ENCODE assay signal across 1 cellular context in the genomic region with DNA sequence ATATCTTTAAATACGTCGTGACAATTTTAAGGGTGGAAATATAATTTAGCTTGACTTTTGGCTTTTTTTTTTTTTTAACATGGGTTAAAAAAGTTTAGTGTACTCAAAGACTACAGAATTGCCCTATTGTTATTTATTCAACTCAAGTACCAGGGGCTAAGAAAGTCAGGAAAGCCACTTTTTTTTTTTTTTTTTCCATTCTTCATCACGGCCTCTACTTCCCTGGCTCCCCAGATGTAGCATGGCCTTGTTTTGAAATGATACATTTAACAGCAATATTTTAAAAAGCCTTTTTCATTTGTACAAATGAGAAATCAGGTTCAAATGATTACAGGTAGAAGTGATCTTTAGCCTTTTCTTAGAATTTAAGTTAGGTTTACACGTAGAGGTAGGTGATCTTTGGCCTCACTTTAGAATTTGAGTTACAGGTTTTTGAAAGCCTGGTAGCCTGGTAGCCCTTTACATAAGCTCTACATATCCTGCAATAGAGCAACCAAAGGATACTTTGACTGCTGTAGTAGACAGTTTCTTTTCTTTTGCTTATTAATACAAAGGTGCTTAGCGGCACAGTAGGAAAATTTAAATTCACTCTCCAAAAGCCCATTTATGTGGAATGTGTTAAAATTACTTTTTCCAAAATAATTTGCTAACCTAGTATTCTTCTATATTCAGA.
TF ChIP-seq lines count a peak whose summit lies in the region.

No MANE protein-coding gene starts in this region.

TF ChIP-seq in H1, 55 proteins besides CTCF, POLR2A, EP300 and RAD21:
- TF ChIP-seq, protein P1, sequence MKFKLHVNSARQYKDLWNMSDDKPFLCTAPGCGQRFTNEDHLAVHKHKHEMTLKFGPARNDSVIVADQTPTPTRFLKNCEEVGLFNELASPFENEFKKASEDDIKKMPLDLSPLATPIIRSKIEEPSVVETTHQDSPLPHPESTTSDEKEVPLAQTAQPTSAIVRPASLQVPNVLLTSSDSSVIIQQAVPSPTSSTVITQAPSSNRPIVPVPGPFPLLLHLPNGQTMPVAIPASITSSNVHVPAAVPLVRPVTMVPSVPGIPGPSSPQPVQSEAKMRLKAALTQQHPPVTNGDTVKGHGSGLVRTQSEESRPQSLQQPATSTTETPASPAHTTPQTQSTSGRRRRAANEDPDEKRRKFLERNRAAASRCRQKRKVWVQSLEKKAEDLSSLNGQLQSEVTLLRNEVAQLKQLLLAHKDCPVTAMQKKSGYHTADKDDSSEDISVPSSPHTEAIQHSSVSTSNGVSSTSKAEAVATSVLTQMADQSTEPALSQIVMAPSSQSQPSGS (IDR thresholded peaks at IDR 0.05; ENCODE audit: low read length) = no peak
- TF ChIP-seq SP1 (IDR thresholded peaks at IDR 0.05; ENCODE audit: low read depth, low read length) = no peak
- no peak for TF ChIP-seq GABPA (IDR thresholded peaks at IDR 0.05; ENCODE audit: borderline replicate concordance, insufficient read depth, low read length)
- no peak for TF ChIP-seq SRF (IDR thresholded peaks at IDR 0.05; ENCODE audit: low read depth, low read length)
- TF ChIP-seq YY1 (IDR thresholded peaks at IDR 0.05; ENCODE audit: low read depth, low read length) = no peak
TF ChIP-seq in H1: peak in this region for 0.
